ENCODE assay signal across 10 cellular contexts in the genomic region with DNA sequence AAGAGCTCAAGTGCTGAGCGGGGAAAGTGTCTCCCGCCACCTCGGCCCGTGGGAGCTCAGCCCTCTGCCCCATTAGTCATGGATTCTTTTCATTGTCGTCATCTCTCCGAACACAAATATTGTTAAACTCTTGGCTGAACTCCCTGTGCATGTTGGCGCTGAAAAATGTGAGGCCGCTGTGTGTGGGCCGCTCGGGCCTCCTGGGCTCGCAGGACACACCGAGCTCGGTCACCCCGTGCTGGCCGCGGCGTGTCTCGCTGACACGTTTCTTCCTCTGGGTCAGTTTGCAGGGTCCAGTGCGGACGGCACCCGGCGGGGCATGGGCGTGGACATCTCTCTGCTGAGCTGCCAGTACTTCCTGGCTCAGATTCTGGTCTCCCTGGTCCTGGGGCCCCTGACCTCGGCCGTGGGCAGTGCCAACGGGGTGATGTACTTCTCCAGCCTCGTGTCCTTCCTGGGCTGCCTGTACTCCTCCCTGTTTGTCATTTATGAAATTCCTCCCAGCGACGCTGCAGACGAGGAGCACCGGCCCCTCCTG. TPM values are rescaled to one million over a fixed set of nuclear protein-coding genes. Genes with fewer than 3 reads are reported as not detected.
A peak's percentile ranks its signal among the peaks of the same experiment; 100 is the strongest.
DNase-seq lines count a peak whose midpoint lies in the region; ATAC-seq, FAIRE-seq and TF ChIP-seq lines count a peak whose summit lies in the region.
"Had no signal": no experiment of that assay in that cellular context is flagged by ENCODE, and none has a peak within 500 bp of the region (broad histone marks: within the 10 kb centered on the region; RNA-seq: fewer than 3 reads in every experiment).

No MANE protein-coding gene starts in this region.

- H3K4me3 Mint-ChIP-seq in activated CD8-positive, alpha-beta T cell treated with anti-CD3 and anti-CD28 coated beads for 36 hours, result no peak overlapping the region
- H3K4me3 Mint-ChIP-seq: activated CD8-positive, alpha-beta memory T cell treated with anti-CD3 and anti-CD28 coated beads, Interleukin-2, amount 10 ng/mL, durations not matched to agents 7 days and 5 days had no signal

- no peaks in the 10 kb centered on the region for H3K27me3 ChIP-seq in bronchial epithelial cell (ENCODE audit: control insufficient read depth, insufficient read depth, low read length)
- no peaks in the 10 kb centered on the region for H3K27me3 ChIP-seq in testis

- TF ChIP-seq CTCF in bronchial epithelial cell (IDR thresholded peaks at IDR 0.05; ENCODE audit: insufficient read depth, low read length, severe bottlenecking) (no peak), testis (IDR thresholded peaks at IDR 0.05) (no peak)
- TF ChIP-seq CTCF in activated CD8-positive, alpha-beta T cell treated with anti-CD3 and anti-CD28 coated beads for 36 hours (IDR thresholded peaks at IDR 0.05), result no peak

- ATAC-seq in left lobe of liver (peak; percentile 66), GM19455 (IDR thresholded peaks at IDR 0.05; ENCODE audit: unreplicated experiment) (no peak), GM19395 (IDR thresholded peaks at IDR 0.05; ENCODE audit: unreplicated experiment) (no peak)
- no peak for ATAC-seq in activated CD8-positive, alpha-beta T cell treated with anti-CD3 and anti-CD28 coated beads for 36 hours
- ATAC-seq: activated CD8-positive, alpha-beta memory T cell treated with anti-CD3 and anti-CD28 coated beads, Interleukin-2, amount 10 ng/mL, durations not matched to agents 7 days and 5 days had no signal

- 51 to 58% methylated on average over 31 to 32 of the region's 32 CpGs for WGBS in testis, 2 donors

- TF ChIP-seq POLR2A in testis (IDR thresholded peaks at IDR 0.05), result no peak

- H3K4me1 ChIP-seq in testis, result peaks cover 8% of the 10 kb centered on the region

- H3K36me3 ChIP-seq in bronchial epithelial cell (ENCODE audit: control insufficient read depth, insufficient read depth, low read length) (no peaks in the 10 kb centered on the region), testis (ENCODE audit: low read depth, missing control alignments) (no peaks in the 10 kb centered on the region)

- H3K36me3 Mint-ChIP-seq in activated CD8-positive, alpha-beta T cell treated with anti-CD3 and anti-CD28 coated beads for 36 hours (ENCODE audit: low read depth), result no peaks in the 10 kb centered on the region
- H3K36me3 Mint-ChIP-seq: activated CD8-positive, alpha-beta memory T cell treated with anti-CD3 and anti-CD28 coated beads, Interleukin-2, amount 10 ng/mL, durations not matched to agents 7 days and 5 days had no signal

- intact Hi-C loops in testis (cut with DNase I; ENCODE audit: low total_unique reads), result no loop called here
- intact Hi-C loops in activated CD8-positive, alpha-beta T cell treated with anti-CD3 and anti-CD28 coated beads for 36 hours (cut with micrococcal nuclease), result no loop called here

- no peak for FAIRE-seq in bronchial epithelial cell (lab: Jason Lieb, UNC)

- H3K27ac ChIP-seq in testis, result peak overlapping the region; percentile 47 to 85

- CTCF ChIA-PET in activated CD8-positive, alpha-beta T cell treated with anti-CD3 and anti-CD28 coated beads for 36 hours (lab: Charles Lee), result interaction anchor here (0.9 kb wide), 1 partner anchor 301 kb away, joined by 3 read pairs; no protein-coding TSS in a partner anchor

- no peaks in the 10 kb centered on the region for H3K4me1 Mint-ChIP-seq in activated CD8-positive, alpha-beta T cell treated with anti-CD3 and anti-CD28 coated beads for 36 hours (ENCODE audit: low read depth)
- H3K4me1 Mint-ChIP-seq: activated CD8-positive, alpha-beta memory T cell treated with anti-CD3 and anti-CD28 coated beads, Interleukin-2, amount 10 ng/mL, durations not matched to agents 7 days and 5 days had no signal

- no peak overlapping the region for H3K4me3 ChIP-seq in bronchial epithelial cell (ENCODE audit: low read depth, low read length)
- no peak overlapping the region for H3K4me3 ChIP-seq in testis

- H3K9me3 ChIP-seq in testis, result no peaks in the 10 kb centered on the region

- no peak overlapping the region for H3K27ac Mint-ChIP-seq in activated CD8-positive, alpha-beta T cell treated with anti-CD3 and anti-CD28 coated beads for 36 hours
- H3K27ac Mint-ChIP-seq: activated CD8-positive, alpha-beta memory T cell treated with anti-CD3 and anti-CD28 coated beads, Interleukin-2, amount 10 ng/mL, durations not matched to agents 7 days and 5 days had no signal

- H3K9me3 Mint-ChIP-seq in activated CD8-positive, alpha-beta T cell treated with anti-CD3 and anti-CD28 coated beads for 36 hours, result no peaks in the 10 kb centered on the region

- POLR2A ChIA-PET in activated CD8-positive, alpha-beta T cell treated with anti-CD3 and anti-CD28 coated beads for 36 hours (lab: Charles Lee), result no interaction called here

- DNase-seq in HS-27A (ENCODE audit: low read depth), result peak; percentile 96
- peak; percentile 86 for DNase-seq in bronchial epithelial cell (ENCODE audit: low read depth)
- peak; percentile 55 for DNase-seq in left lobe of liver (ENCODE audit: low spot score)
- DNase-seq in testis, result peak; percentile 83
- no peak for DNase-seq in UCSD-AML1 (lab: John Stamatoyannopoulos, UW; ENCODE audit: unreplicated experiment)
- DNase-seq in activated CD8-positive, alpha-beta T cell treated with anti-CD3 and anti-CD28 coated beads for 36 hours, result no peak
- DNase-seq: activated CD8-positive, alpha-beta memory T cell treated with anti-CD3 and anti-CD28 coated beads, Interleukin-2, amount 10 ng/mL, durations not matched to agents 7 days and 5 days had no signal

- H3K27me3 Mint-ChIP-seq in activated CD8-positive, alpha-beta T cell treated with anti-CD3 and anti-CD28 coated beads for 36 hours, result no peaks in the 10 kb centered on the region
- H3K27me3 Mint-ChIP-seq: activated CD8-positive, alpha-beta memory T cell treated with anti-CD3 and anti-CD28 coated beads, Interleukin-2, amount 10 ng/mL, durations not matched to agents 7 days and 5 days had no signal

RNA-seq across cellular contexts. Expression of gene SLC45A1, which starts 25.6 kb away (rescaled TPM):
- total RNA-seq in bronchial epithelial cell (0.26 TPM in 2 replicates), left lobe of liver (0.20 TPM), testis (1 to 10 TPM; 8.5 to 9.0 TPM)
- 5.6 TPM for polyA plus RNA-seq in testis (ENCODE audit: insufficient read depth, low read depth, low replicate concordance)
- under 1 TPM; 0.16 to 0.56 TPM for total RNA-seq in activated CD8-positive, alpha-beta T cell treated with anti-CD3 and anti-CD28 coated beads for 36 hours
- total RNA-seq: mononuclear cell had no signal

Comparison
In these comparisons a context has a peak if more than half of its experiments do, and no peak if none do; other contexts are left out.
1. DNase-seq: peak in HS-27A (single experiment), bronchial epithelial cell (single experiment), left lobe of liver (single experiment) and testis (single experiment); none in UCSD-AML1 (single experiment) and activated CD8-positive, alpha-beta T cell treated with anti-CD3 and anti-CD28 coated beads for 36 hours (single experiment).